16 cellular contexts compared by ENCODE assay signal in the genomic region with DNA sequence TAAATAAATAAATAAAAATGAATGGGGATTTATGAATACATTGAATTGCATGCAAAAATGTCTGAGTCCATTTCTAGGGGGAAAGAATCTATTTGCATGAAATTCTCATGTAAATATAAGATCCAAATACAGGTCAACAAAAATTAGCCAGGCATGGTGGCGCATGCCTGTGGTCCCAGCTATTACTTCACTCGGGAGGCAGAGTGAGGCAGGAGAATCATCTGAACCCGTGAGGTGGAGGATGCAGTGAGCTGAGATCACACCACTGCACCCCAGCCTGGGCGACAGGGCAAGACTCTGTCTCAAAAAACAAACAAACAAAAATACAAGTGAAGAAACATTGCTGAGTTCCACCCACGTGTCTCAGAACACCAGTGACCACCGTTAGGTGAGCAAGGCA. TPM values are rescaled to one million over a fixed set of nuclear protein-coding genes. Genes with fewer than 3 reads are reported as not detected.
DNase-seq lines count a peak whose midpoint lies in the region; ATAC-seq, FAIRE-seq and TF ChIP-seq lines count a peak whose summit lies in the region.
"Had no signal": no experiment of that assay in that cellular context is flagged by ENCODE, and none has a peak within 500 bp of the region (broad histone marks: within the 10 kb centered on the region; RNA-seq: fewer than 3 reads in every experiment).

No MANE protein-coding gene starts in this region.

- H3K79me2 ChIP-seq in HepG2 (ENCODE audit: insufficient read depth, low read length), result peaks cover 79% of the 10 kb centered on the region

- H3K9me3 ChIP-seq in HepG2 (ENCODE audit: low read length) (no peaks in the 10 kb centered on the region), right lobe of liver (no peaks in the 10 kb centered on the region), liver (ENCODE audit: control insufficient read depth in 4 of 4, low read length in 3 of 4) (no peaks in the 10 kb centered on the region), upper lobe of right lung (no peaks in the 10 kb centered on the region)
- H3K9me3 ChIP-seq: BE2C, HAP-1 had no signal

- no peaks in the 10 kb centered on the region for H3K27me3 ChIP-seq in HepG2 (ENCODE audit: control insufficient read depth in 1 of 2, insufficient read depth in 2 of 2, low read length in 2 of 2)
- H3K27me3 ChIP-seq in right lobe of liver, result no peaks in the 10 kb centered on the region
- no peaks in the 10 kb centered on the region for H3K27me3 ChIP-seq in liver (ENCODE audit: control insufficient read depth in 4 of 4, insufficient read depth in 4 of 4, low read length in 3 of 4)
- H3K27me3 ChIP-seq in upper lobe of right lung, result no peaks in the 10 kb centered on the region
- H3K27me3 ChIP-seq: BE2C had no signal

- H3K4me3 ChIP-seq in HepG2 (replicated peaks in 1 of 3; ENCODE audit: insufficient read depth in 1 of 3, low read depth in 2 of 3, low read length in 3 of 3) (no peak overlapping the region), right lobe of liver (no peak overlapping the region), liver (ENCODE audit: low read depth in 1 of 3, low read length in 3 of 3) (no peak overlapping the region), upper lobe of right lung (no peak overlapping the region)
- H3K4me3 ChIP-seq: HAP-1 had no signal

- peaks cover 5% of the 10 kb centered on the region for H3K36me3 Mint-ChIP-seq in activated T-helper 2 cell treated with anti-CD3 and anti-CD28 coated beads, Interferon-gamma antibody, Interleukin-2, Interleukin-4, amounts not matched to agents 10 μg/mL and 5 μg/mL and 100 μg/mL, durations not matched to agents 14 hours and 24 hours and 36 hours (ENCODE audit: low read depth)
- H3K36me3 Mint-ChIP-seq in glutamatergic neuron (ENCODE audit: unreplicated experiment), result no peaks in the 10 kb centered on the region

- H3K9ac ChIP-seq in HepG2 (ENCODE audit: insufficient read depth, low read depth, low read length), result no peak overlapping the region
- no peak overlapping the region for H3K9ac ChIP-seq in liver (ENCODE audit: low read depth in 1 of 2, low read length in 2 of 2)
- H3K9ac ChIP-seq: parathyroid adenoma had no signal

- TF ChIP-seq POLR2A in HepG2 (IDR thresholded peaks at IDR 0.05; ENCODE audit: insufficient read depth in 1 of 2, low read depth in 2 of 2, low read length in 2 of 2), result no peak
- no peak for TF ChIP-seq POLR2A in right lobe of liver (IDR thresholded peaks at IDR 0.05)

- peaks cover 45% of the 10 kb centered on the region for H3K4me1 Mint-ChIP-seq in activated T-helper 2 cell treated with anti-CD3 and anti-CD28 coated beads, Interferon-gamma antibody, Interleukin-2, Interleukin-4, amounts not matched to agents 10 μg/mL and 5 μg/mL and 100 μg/mL, durations not matched to agents 14 hours and 24 hours and 36 hours (ENCODE audit: low read depth)
- H3K4me1 Mint-ChIP-seq in glutamatergic neuron (ENCODE audit: low read depth, unreplicated experiment), result peaks cover 10% of the 10 kb centered on the region

- no peaks in the 10 kb centered on the region for H3K9me3 Mint-ChIP-seq in activated T-helper 2 cell treated with anti-CD3 and anti-CD28 coated beads, Interferon-gamma antibody, Interleukin-2, Interleukin-4, amounts not matched to agents 10 μg/mL and 5 μg/mL and 100 μg/mL, durations not matched to agents 14 hours and 24 hours and 36 hours
- H3K9me3 Mint-ChIP-seq in glutamatergic neuron (ENCODE audit: unreplicated experiment), result peaks cover 4% of the 10 kb centered on the region

- no TSS peak for BruUV-seq in HepG2 (replicated peaks; lab: Mats Ljungman, UMichigan)

- no peak overlapping the region for H2AFZ ChIP-seq in HepG2 (ENCODE audit: low read length)
- H2AFZ ChIP-seq: parathyroid adenoma had no signal

- H3K27ac ChIP-seq in HepG2 (ENCODE audit: extremely low read length, insufficient read depth, low read length) (peak overlapping the region; percentile 34), right lobe of liver (peak overlapping the region in 1 of 3 donors; percentile 92), liver (ENCODE audit: low read depth in 1 of 2, low read length in 2 of 2) (peak overlapping the region; percentile 23 to 31), upper lobe of right lung (peak overlapping the region; percentile 77)
- H3K27ac ChIP-seq: parathyroid adenoma had no signal

- WGBS in HepG2 (ENCODE audit: low lambda C conversion rate), result 60% methylated on average over 6 of the region's 6 CpGs
- WGBS in right lobe of liver (ENCODE audit: insufficient coverage, low coverage, low lambda C conversion rate, missing lambda C conversion rate), result 65% methylated on average over 6 of the region's 6 CpGs
- 73% methylated on average over 6 of the region's 6 CpGs for WGBS in liver

- intact Hi-C loops in HepG2 (cut with micrococcal nuclease; ENCODE audit: unreplicated experiment) (loop anchor here (10.0 kb wide), 1 partner anchor 53 kb away; no protein-coding TSS in a partner anchor), right lobe of liver (cut with DNase I) (no loop called here), upper lobe of right lung (cut with DNase I) (no loop called here)
- intact Hi-C loops in activated T-helper 2 cell treated with anti-CD3 and anti-CD28 coated beads, Interferon-gamma antibody, Interleukin-2, Interleukin-4, amounts not matched to agents 10 μg/mL and 5 μg/mL and 100 μg/mL, durations not matched to agents 14 hours and 24 hours and 36 hours (cut with micrococcal nuclease), result no loop called here

- TF ChIP-seq CTCF in HepG2 (CRISPR knock-in tag; IDR thresholded peaks at IDR 0.05) (no peak), right lobe of liver (IDR thresholded peaks at IDR 0.05) (no peak), liver (IDR thresholded peaks at IDR 0.05; ENCODE audit: low read depth, low read length, missing input control) (no peak), upper lobe of right lung (IDR thresholded peaks at IDR 0.05) (no peak), glutamatergic neuron (IDR thresholded peaks at IDR 0.05; ENCODE audit: partially characterized antibody, unreplicated experiment) (no peak)

- H3K27ac Mint-ChIP-seq in activated T-helper 2 cell treated with anti-CD3 and anti-CD28 coated beads, Interferon-gamma antibody, Interleukin-2, Interleukin-4, amounts not matched to agents 10 μg/mL and 5 μg/mL and 100 μg/mL, durations not matched to agents 14 hours and 24 hours and 36 hours, result peak overlapping the region; percentile 46
- H3K27ac Mint-ChIP-seq in glutamatergic neuron (ENCODE audit: unreplicated experiment), result no peak overlapping the region

- H3K4me1 ChIP-seq in HepG2 (ENCODE audit: insufficient read depth, low read length), result peaks cover 96% of the 10 kb centered on the region
- peaks cover 6 to 67% (median 21%) of the 10 kb centered on the region in 4 donors for H3K4me1 ChIP-seq in right lobe of liver
- peaks cover 31 to 50% (median 39%) of the 10 kb centered on the region in 4 donors for H3K4me1 ChIP-seq in liver (ENCODE audit: control insufficient read depth in 4 of 4, insufficient read depth in 4 of 4, low read length in 3 of 4)
- H3K4me1 ChIP-seq in upper lobe of right lung, result peaks cover 82% of the 10 kb centered on the region
- H3K4me1 ChIP-seq: BE2C, parathyroid adenoma had no signal

- H3K36me3 ChIP-seq in HepG2 (replicated peaks in 1 of 2; ENCODE audit: control insufficient read depth in 1 of 2, insufficient read depth in 2 of 2, low read length in 2 of 2), result no peaks in the 10 kb centered on the region; a peak in 2 of 5 replicates
- no peaks in the 10 kb centered on the region for H3K36me3 ChIP-seq in right lobe of liver
- no peaks in the 10 kb centered on the region for H3K36me3 ChIP-seq in liver (ENCODE audit: control insufficient read depth in 4 of 4, insufficient read depth in 3 of 4, low read depth in 1 of 4, low read length in 3 of 4)
- no peaks in the 10 kb centered on the region for H3K36me3 ChIP-seq in upper lobe of right lung
- H3K36me3 ChIP-seq: BE2C, HAP-1 had no signal

- no peak for DNase-seq in HepG2 (ENCODE audit: low spot score)
- DNase-seq in right lobe of liver, result no peak
- no peak for DNase-seq in activated T-helper 2 cell treated with anti-CD3 and anti-CD28 coated beads, Interferon-gamma antibody, Interleukin-2, Interleukin-4, amounts not matched to agents 10 μg/mL and 5 μg/mL and 100 μg/mL, durations not matched to agents 14 hours and 24 hours and 36 hours (ENCODE audit: low spot score)
- DNase-seq in upper lobe of right lung, result no peak
- no peak for DNase-seq in glutamatergic neuron
- DNase-seq: BE2C; NCI-H2029 treated with DMSO at 0.1 percent for 48 hours; stimulated activated CD4-positive, alpha-beta T cell treated with anti-CD3 and anti-CD28 coated beads, Interleukin-4, amount 100 ng/mL, for 24 hours had no signal

- peaks cover 21% of the 10 kb centered on the region; the same call in 1 of the 2 replicates for H4K20me1 ChIP-seq in HepG2 (ENCODE audit: insufficient read depth, low read length)

- no peak overlapping the region for H3K4me3 Mint-ChIP-seq in activated T-helper 2 cell treated with anti-CD3 and anti-CD28 coated beads, Interferon-gamma antibody, Interleukin-2, Interleukin-4, amounts not matched to agents 10 μg/mL and 5 μg/mL and 100 μg/mL, durations not matched to agents 14 hours and 24 hours and 36 hours (ENCODE audit: low read depth)
- H3K4me3 Mint-ChIP-seq in glutamatergic neuron (ENCODE audit: unreplicated experiment), result no peak overlapping the region

- FAIRE-seq in HepG2 (lab: Jason Lieb, UNC), result no peak
- FAIRE-seq: colon, frontal cortex had no signal

- CTCF ChIA-PET in HepG2 (lab: Yijun Ruan, JAX; ENCODE audit: low intra/inter-chr PET ratio, low total read pairs), result no interaction called here

- ATAC-seq in HepG2 (no peak), right lobe of liver (no peak), upper lobe of right lung (no peak), HG03432 (IDR thresholded peaks at IDR 0.05; ENCODE audit: unreplicated experiment) (no peak), GM19023 (IDR thresholded peaks at IDR 0.05; ENCODE audit: unreplicated experiment) (no peak)
- ATAC-seq: left lobe of liver had no signal

- TF ChIP-seq RAD21 in HepG2 (CRISPR knock-in tag; IDR thresholded peaks at IDR 0.05) (no peak), liver (IDR thresholded peaks at IDR 0.05) (no peak)

- no peak for TF ChIP-seq EP300 in HepG2 (IDR thresholded peaks at IDR 0.05; ENCODE audit: low read depth in 2 of 2, low read length in 2 of 2)
- TF ChIP-seq EP300 in HepG2 (CRISPR knock-in tag; IDR thresholded peaks at IDR 0.05; ENCODE audit: borderline replicate concordance), result no peak

- no peaks in the 10 kb centered on the region for H3K27me3 Mint-ChIP-seq in activated T-helper 2 cell treated with anti-CD3 and anti-CD28 coated beads, Interferon-gamma antibody, Interleukin-2, Interleukin-4, amounts not matched to agents 10 μg/mL and 5 μg/mL and 100 μg/mL, durations not matched to agents 14 hours and 24 hours and 36 hours (ENCODE audit: low read depth)
- H3K27me3 Mint-ChIP-seq in glutamatergic neuron (ENCODE audit: unreplicated experiment), result no peaks in the 10 kb centered on the region

- H3K4me2 ChIP-seq in HepG2 (ENCODE audit: low read depth, low read length), result no peak overlapping the region

- POLR2A ChIA-PET in HepG2 (lab: Yijun Ruan, JAX), result interaction anchor here (6.1 kb wide), 1 partner anchor 17 kb away, joined by 185 read pairs; a partner anchor contains a TSS

- in situ Hi-C loops in HepG2 (cut with HindIII; ENCODE audit: extremely low pct_ligation_motif_present, low pct_unique_long_range_greater_than_20kb), result no loop called here

RNA-seq across cellular contexts. Expression of a gene that starts 17.4 kb away (rescaled TPM):
- total RNA-seq in HepG2 (2016; rRNA removed; fragmentation: Illumina TruSeq; extraction: Trizol) (54.1 and 65.1 TPM in 2 replicates), right lobe of liver (10 to 100 TPM; 21.4 to 67.0 (median 47.1) TPM), liver (10 to 100 TPM; 15.4 to 31.4 TPM), upper lobe of right lung (128 TPM), glutamatergic neuron (ENCODE audit: unreplicated experiment) (47.3 TPM)
- 5.4 and 5.7 TPM in 2 replicates for total RNA-seq in HepG2 (2016; cell fraction: cytosol; rRNA removed; fragmentation: Illumina TruSeq; extraction: Trizol; ENCODE audit: low read depth)
- 53.7 and 62.1 TPM in 2 replicates for total RNA-seq in HepG2 (2016; cell fraction: insoluble cytoplasmic fraction; rRNA removed; fragmentation: Illumina TruSeq; extraction: Trizol)
- total RNA-seq in HepG2 (2016; cell fraction: membrane; rRNA removed; fragmentation: Illumina TruSeq; extraction: Trizol), result 15.4 and 16.7 TPM in 2 replicates
- 35.2 and 37.4 TPM in 2 replicates for total RNA-seq in HepG2 (2016; cell fraction: nucleus; rRNA removed; fragmentation: Illumina TruSeq; extraction: Trizol)
- polyA plus RNA-seq in HepG2 (2011; rRNA removed) (64.1 and 68.8 TPM in 2 replicates), liver (10 to 100 TPM in 1 of 2 donors, 1 to 10 TPM in 1; 9.1 to 18.6 TPM)
- polyA plus RNA-seq in HepG2 (2011; cell fraction: cytosol; rRNA removed), result 70.2 and 76.7 TPM in 2 replicates
- 42.1 and 45.1 TPM in 2 replicates for polyA plus RNA-seq in HepG2 (2011; cell fraction: nucleus; rRNA removed)
- 42.2 and 49.5 TPM in 2 replicates for polyA plus RNA-seq in HepG2 (2012)
- 3.1 and 3.5 TPM in 2 replicates for polyA plus RNA-seq in HepG2 (2016; cell fraction: cytosol; fragmentation: Illumina TruSeq; extraction: Trizol; ENCODE audit: low read depth)
- polyA plus RNA-seq in HepG2 (2016; cell fraction: insoluble cytoplasmic fraction; fragmentation: Illumina TruSeq; extraction: Trizol; ENCODE audit: low read depth), result 60.9 and 68.0 TPM in 2 replicates
- polyA plus RNA-seq in HepG2 (2016; cell fraction: membrane; fragmentation: Illumina TruSeq; extraction: Trizol; ENCODE audit: low read depth), result 8.6 and 9.2 TPM in 2 replicates
- 40.7 and 42.6 TPM in 2 replicates for polyA plus RNA-seq in HepG2 (2016; cell fraction: nucleus; fragmentation: Illumina TruSeq; extraction: Trizol; ENCODE audit: insufficient read depth, low read depth)
- 20.8 and 43.5 TPM in 2 replicates for polyA minus RNA-seq in HepG2 (2011; rRNA and poly(A)+ RNA removed; ENCODE audit: low replicate concordance)
- polyA minus RNA-seq in HepG2 (2011; cell fraction: cytosol; rRNA and poly(A)+ RNA removed), result 26.2 and 26.4 TPM in 2 replicates
- polyA minus RNA-seq in HepG2 (2011; cell fraction: nucleus; rRNA and poly(A)+ RNA removed), result 29.3 and 33.6 TPM in 2 replicates
- 30.8 and 32.5 TPM in 2 replicates for total RNA-seq in activated T-helper 2 cell treated with anti-CD3 and anti-CD28 coated beads, Interferon-gamma antibody, Interleukin-2, Interleukin-4, amounts not matched to agents 10 μg/mL and 5 μg/mL and 100 μg/mL, durations not matched to agents 14 hours and 24 hours and 36 hours
